ENCODE assay signal across 1 cellular context in the genomic region with DNA sequence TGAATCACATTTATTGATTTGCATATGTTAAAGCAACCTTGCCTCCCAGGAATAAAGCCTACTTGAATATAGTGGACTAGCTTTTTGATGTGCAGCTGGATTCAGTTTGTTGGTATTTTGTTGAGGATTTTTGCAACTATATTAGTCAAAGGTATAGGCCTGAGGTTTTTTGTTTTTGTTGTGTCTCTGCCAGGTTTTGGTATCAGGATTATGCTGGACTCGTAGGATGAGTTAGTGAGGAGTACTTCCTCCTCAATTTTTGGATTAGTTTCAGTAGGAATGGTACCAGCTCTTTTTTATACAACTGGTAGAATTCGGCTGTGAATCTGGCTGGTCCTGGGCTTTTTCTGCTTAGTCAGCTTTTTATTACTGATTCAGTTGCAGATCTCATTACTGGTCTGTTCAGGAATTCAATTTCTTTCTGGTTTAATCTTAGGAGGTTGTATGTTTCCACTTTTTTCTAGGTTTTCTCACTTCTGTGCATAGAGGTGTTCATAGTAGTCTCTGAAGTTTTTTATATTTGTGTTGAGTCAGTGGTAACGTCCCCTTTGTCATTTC.
TF ChIP-seq lines count a peak whose summit lies in the region.

No MANE protein-coding gene starts in this region.

TF ChIP-seq in K562, 482 proteins besides CTCF, POLR2A, EP300 and RAD21 (continued from another document):
- TF ChIP-seq, protein P1, sequence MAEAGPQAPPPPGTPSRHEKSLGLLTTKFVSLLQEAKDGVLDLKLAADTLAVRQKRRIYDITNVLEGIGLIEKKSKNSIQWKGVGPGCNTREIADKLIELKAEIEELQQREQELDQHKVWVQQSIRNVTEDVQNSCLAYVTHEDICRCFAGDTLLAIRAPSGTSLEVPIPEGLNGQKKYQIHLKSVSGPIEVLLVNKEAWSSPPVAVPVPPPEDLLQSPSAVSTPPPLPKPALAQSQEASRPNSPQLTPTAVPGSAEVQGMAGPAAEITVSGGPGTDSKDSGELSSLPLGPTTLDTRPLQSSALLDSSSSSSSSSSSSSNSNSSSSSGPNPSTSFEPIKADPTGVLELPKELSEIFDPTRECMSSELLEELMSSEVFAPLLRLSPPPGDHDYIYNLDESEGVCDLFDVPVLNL (CRISPR knock-in tag; IDR thresholded peaks at IDR 0.05; ENCODE audit: low read depth), result no peak
- TF ChIP-seq CBX2 (IDR thresholded peaks at IDR 0.05; ENCODE audit: insufficient read depth, low read length, poor library complexity, severe bottlenecking), result no peak
- TF ChIP-seq, protein P2, sequence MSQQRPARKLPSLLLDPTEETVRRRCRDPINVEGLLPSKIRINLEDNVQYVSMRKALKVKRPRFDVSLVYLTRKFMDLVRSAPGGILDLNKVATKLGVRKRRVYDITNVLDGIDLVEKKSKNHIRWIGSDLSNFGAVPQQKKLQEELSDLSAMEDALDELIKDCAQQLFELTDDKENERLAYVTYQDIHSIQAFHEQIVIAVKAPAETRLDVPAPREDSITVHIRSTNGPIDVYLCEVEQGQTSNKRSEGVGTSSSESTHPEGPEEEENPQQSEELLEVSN (IDR thresholded peaks at IDR 0.05; ENCODE audit: borderline replicate concordance in 1 of 2, extremely low read depth in 1 of 2, insufficient read depth in 1 of 2, insufficient read length in 1 of 2, low read depth in 1 of 2, low read length in 1 of 2, poor library complexity in 1 of 2, severe bottlenecking in 1 of 2), result no peak
- no peak for TF ChIP-seq ZNF589 (CRISPR knock-in tag; IDR thresholded peaks at IDR 0.05; ENCODE audit: low read depth)
- TF ChIP-seq CBX8 (IDR thresholded peaks at IDR 0.05; ENCODE audit: borderline replicate concordance, extremely low read depth, low read depth, low read length, poor library complexity, severe bottlenecking), result no peak
